Comparison of ENCODE assay signal across 6 cellular contexts in genomic region chr19:11420894-11421606, GRCh38. TPM values are rescaled to one million over a fixed set of nuclear protein-coding genes. Genes with fewer than 3 reads are reported as not detected.
A peak's percentile ranks its signal among the peaks of the same experiment; 100 is the strongest.
DNase-seq lines count a peak whose midpoint lies in the region; ATAC-seq and TF ChIP-seq lines count a peak whose summit lies in the region.

No MANE protein-coding gene starts in this region.

- peaks cover 7 to 80% (median 21%) of the 10 kb centered on the region in 4 donors for H3K27me3 ChIP-seq in esophagus squamous epithelium
- H3K27me3 ChIP-seq in skeletal muscle tissue (ENCODE audit: control insufficient read depth in 3 of 3, insufficient read depth in 3 of 3, low read length in 3 of 3), result peaks cover 50 to 64% (median 52%) of the 10 kb centered on the region in 3 donors

- H3K36me3 ChIP-seq in esophagus squamous epithelium, result no peaks in the 10 kb centered on the region
- H3K36me3 ChIP-seq in skeletal muscle tissue (ENCODE audit: control insufficient read depth in 3 of 3, insufficient read depth in 3 of 3, low read length in 3 of 3), result no peaks in the 10 kb centered on the region

- no peak for TF ChIP-seq POLR2A in esophagus squamous epithelium (IDR thresholded peaks at IDR 0.05)

- no peaks in the 10 kb centered on the region for H3K9me3 ChIP-seq in esophagus squamous epithelium
- H3K9me3 ChIP-seq in skeletal muscle tissue (ENCODE audit: control insufficient read depth in 3 of 3, low read length in 3 of 3), result no peaks in the 10 kb centered on the region

- peak overlapping the region in 1 of 3 donors; percentile 33 for H3K9ac ChIP-seq in skeletal muscle tissue (ENCODE audit: low read depth in 1 of 3, low read length in 3 of 3)

- no peak for ATAC-seq in GM19452 (IDR thresholded peaks at IDR 0.05; ENCODE audit: unreplicated experiment)
- no peak for ATAC-seq in HG02571 (IDR thresholded peaks at IDR 0.05; ENCODE audit: unreplicated experiment)

- H3K27ac ChIP-seq in esophagus squamous epithelium, result peak overlapping the region; percentile 16 to 42 (median 33)
- H3K27ac ChIP-seq in skeletal muscle tissue (ENCODE audit: low read depth, low read length), result peak overlapping the region; percentile 44

- TF ChIP-seq CTCF in esophagus squamous epithelium (IDR thresholded peaks at IDR 0.05), result no peak

- intact Hi-C loops in esophagus squamous epithelium (cut with DNase I), result no loop called here

- 30 to 39% methylated on average over 15 to 18 of the region's 28 CpGs for whole genome bisulfite sequencing in esophagus squamous epithelium, 2 donors

- H3K4me1 ChIP-seq in esophagus squamous epithelium (peaks cover 26 to 63% (median 37%) of the 10 kb centered on the region in 3 donors), skeletal muscle tissue (ENCODE audit: control insufficient read depth in 3 of 3, insufficient read depth in 3 of 3, low read length in 3 of 3) (peaks cover 8 to 23% (median 16%) of the 10 kb centered on the region in 3 donors)

- peak; percentile 43 for DNase-seq in NCI-H146 (lab: John Stamatoyannopoulos, UW)
- no peak for DNase-seq in esophagus squamous epithelium (lab: John Stamatoyannopoulos, UW)
- no peak for DNase-seq in NCI-H1694 treated with DMSO at 0.1 percent for 48 hours (lab: John Stamatoyannopoulos, UW)

- H3K4me3 ChIP-seq in esophagus squamous epithelium (peak overlapping the region; percentile 8 to 58 (median 31)), skeletal muscle tissue (ENCODE audit: low read length in 3 of 3) (peak overlapping the region; percentile 27 to 54 (median 43))

RNA-seq across cellular contexts. Expression of gene RGL3, which starts 1.9 kb away (rescaled TPM):
- total RNA-seq in esophagus squamous epithelium (1 to 10 TPM in 1 of 4 donors, under 1 TPM in 3; 0.22 to 1.9 (median 0.45) TPM), skeletal muscle tissue (not detected)

RNA-seq across cellular contexts. Expression of gene ODAD3, which starts 13.9 kb away (rescaled TPM):
- 1 to 10 TPM in 1 of 4 donors, under 1 TPM in 1, not detected in 2; 0.19 to 8.8 TPM for total RNA-seq in esophagus squamous epithelium
- not detected for total RNA-seq in skeletal muscle tissue

RNA-seq across cellular contexts. Expression of gene PRKCSH, which starts 14.4 kb away (rescaled TPM):
- total RNA-seq in esophagus squamous epithelium (100 to 1,000 TPM in 1 of 4 donors, 10 to 100 TPM in 3; 64.1 to 107 (median 99.1) TPM), skeletal muscle tissue (67.8 TPM)

RNA-seq across cellular contexts. Expression of gene EPOR, which starts 36.9 kb away (rescaled TPM):
- total RNA-seq in esophagus squamous epithelium, result 1 to 10 TPM in 2 of 4 donors, under 1 TPM in 2; 0.35 to 6.2 (median 1.0) TPM
- total RNA-seq in skeletal muscle tissue, result 2.1 TPM

RNA-seq across cellular contexts. Expression of gene SWSAP1, which starts 46.6 kb away (rescaled TPM):
- total RNA-seq in esophagus squamous epithelium (1 to 10 TPM; 1.0 to 2.9 (median 1.3) TPM), skeletal muscle tissue (0.52 TPM)
